In the genomic region with DNA sequence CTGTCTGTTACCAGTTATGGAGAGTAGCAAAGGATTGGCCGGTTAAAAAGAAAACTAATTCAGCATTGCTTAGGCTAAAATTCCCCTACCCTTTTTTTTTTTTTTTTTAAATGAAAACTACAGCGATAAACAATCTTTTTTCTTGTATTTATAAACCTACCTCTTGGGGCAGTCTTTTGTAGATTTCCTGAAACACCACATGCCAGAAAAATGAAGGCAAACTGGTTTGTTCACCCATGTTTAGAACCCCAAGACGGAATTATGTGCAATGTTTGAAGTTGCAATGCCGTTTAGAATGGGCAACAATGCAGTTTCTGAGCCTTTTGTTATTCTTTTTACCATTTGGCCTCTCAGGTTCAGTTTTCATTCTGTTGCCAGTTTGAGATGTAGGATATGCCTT, we compare ENCODE assay signal across 1 cellular context.
TF ChIP-seq lines count a peak whose summit lies in the region.

No MANE protein-coding gene starts in this region.

TF ChIP-seq in Ishikawa, 13 proteins besides CTCF, POLR2A, EP300 and RAD21 (continued from another document):
- TF ChIP-seq, protein P1, sequence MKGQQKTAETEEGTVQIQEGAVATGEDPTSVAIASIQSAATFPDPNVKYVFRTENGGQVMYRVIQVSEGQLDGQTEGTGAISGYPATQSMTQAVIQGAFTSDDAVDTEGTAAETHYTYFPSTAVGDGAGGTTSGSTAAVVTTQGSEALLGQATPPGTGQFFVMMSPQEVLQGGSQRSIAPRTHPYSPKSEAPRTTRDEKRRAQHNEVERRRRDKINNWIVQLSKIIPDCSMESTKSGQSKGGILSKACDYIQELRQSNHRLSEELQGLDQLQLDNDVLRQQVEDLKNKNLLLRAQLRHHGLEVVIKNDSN (IDR thresholded peaks at IDR 0.05), result 0 out of 2 replicates have a peak, but pooled peaks have one; percentile 12
